Comparison of ENCODE assay signal across 27 cellular contexts in the genomic region with DNA sequence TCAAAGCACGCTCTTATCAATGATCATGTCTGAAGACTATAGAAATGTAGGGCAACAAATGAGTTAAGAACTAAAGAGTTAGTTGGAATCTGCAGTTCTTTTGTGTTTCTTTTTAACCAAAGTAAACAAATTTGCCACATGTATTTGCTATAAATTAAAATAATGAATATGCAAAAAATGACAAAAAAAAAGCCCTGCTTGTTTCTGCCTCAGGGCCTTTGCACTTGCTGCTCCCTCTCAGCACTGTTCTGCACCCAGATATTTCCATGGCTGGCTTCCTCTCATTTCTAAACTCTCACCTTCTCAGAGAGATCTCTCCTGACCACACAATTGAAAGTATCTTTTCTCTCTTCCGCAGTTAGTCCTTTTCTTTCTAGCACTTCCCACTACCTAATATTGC.
"Had no signal": no experiment of that assay in that cellular context is flagged by ENCODE, and none has a peak within 500 bp of the region (broad histone marks: within the 10 kb centered on the region; RNA-seq: fewer than 3 reads in every experiment).

No MANE protein-coding gene starts in this region.

- H3K4me1 ChIP-seq: stomach, suprapubic skin, testis, thyroid gland, tibial artery, tibial nerve, transverse colon, upper lobe of left lung, upper lobe of right lung, uterus, vagina had no signal

- H3K27ac ChIP-seq: stomach, suprapubic skin, testis, thoracic aorta, thyroid gland, tibial artery, tibial nerve, transverse colon, upper lobe of left lung, upper lobe of right lung, uterus, vagina had no signal

- ATAC-seq: stimulated activated effector memory CD8-positive, alpha-beta T cell treated with anti-CD3 and anti-CD28 coated beads, Interleukin-12 subunit alpha, Interleukin-12 subunit beta, amount 100 ng/mL, for 72 hours; stimulated activated memory B cell treated with anti-CD40 and anti-IgM and Interleukin-4, amounts not matched to agents 10 μg/mL and 1 μg/mL and 100 μg/mL, for 72 hours; stimulated activated naive B cell treated with anti-CD40 and anti-IgM and Interleukin-4, amounts not matched to agents 10 μg/mL and 1 μg/mL and 100 μg/mL, for 72 hours; stimulated activated naive CD8-positive, alpha-beta T cell treated with anti-CD3 and anti-CD28 coated beads, Interleukin-15, amount 100 ng/mL, for 72 hours; stimulated activated naive CD8-positive, alpha-beta T cell treated with anti-CD3 and anti-CD28 coated beads, Interleukin-15, Interleukin-2, amounts not matched to agents 100 U/mL and 50 U/mL, for 24 hours; upper lobe of right lung had no signal

- H3K27me3 ChIP-seq: testis, thyroid gland, tibial artery, transverse colon, upper lobe of left lung, upper lobe of right lung, vagina had no signal

- H3K9me3 ChIP-seq: stomach, suprapubic skin, testis, thoracic aorta, thyroid gland, tibial artery, tibial nerve, transverse colon, upper lobe of left lung, upper lobe of right lung, uterus, vagina had no signal

- H3K4me3 ChIP-seq: stomach, suprapubic skin, testis, thoracic aorta, thyroid gland, tibial artery, tibial nerve, transverse colon, upper lobe of left lung, upper lobe of right lung, uterus, vagina had no signal

- DNase-seq: stimulated activated CD4-positive, alpha-beta T cell treated with anti-CD3 and anti-CD28 coated beads, Interleukin-2, amount 100 ng/mL, for 48 hours; stimulated activated CD4-positive, alpha-beta T cell treated with anti-CD3 and anti-CD28 coated beads, Interleukin-4, amount 100 ng/mL, for 1 hour; stimulated activated CD4-positive, alpha-beta T cell treated with anti-CD3 and anti-CD28 coated beads, Interleukin-4, amount 100 ng/mL, for 24 hours; stimulated activated CD4-positive, alpha-beta T cell treated with anti-CD3 and anti-CD28 coated beads, Interleukin-4, amount 100 ng/mL, for 4 hours; stimulated activated CD8-positive, alpha-beta memory T cell treated with anti-CD3 and anti-CD28 coated beads, Interleukin-4, amount 100 ng/mL, for 48 hours; stimulated activated naive B cell treated with anti-CD40 and anti-IgM and Interleukin-4, amounts not matched to agents 10 μg/mL and 1 μg/mL and 100 μg/mL, for 72 hours; stimulated activated naive CD4-positive, alpha-beta T cell; stimulated activated naive CD4-positive, alpha-beta T cell treated with Interleukin-2 at 50 U/mL for 16 hours; stimulated activated naive CD8-positive, alpha-beta T cell treated with anti-CD3 and anti-CD28 coated beads, Interleukin-15, amount 100 ng/mL, for 72 hours; stimulated activated naive CD8-positive, alpha-beta T cell treated with anti-CD3 and anti-CD28 coated beads, Interleukin-15, Interleukin-2, amounts not matched to agents 100 U/mL and 50 U/mL, for 24 hours; stomach; substantia nigra; testis; thyroid gland; tibial artery; transverse colon; trophoblast cell; upper lobe of left lung; upper lobe of right lung; uterus had no signal

- H3K36me3 ChIP-seq: stomach, suprapubic skin, thoracic aorta, thyroid gland, tibial artery, tibial nerve, transverse colon, upper lobe of left lung, upper lobe of right lung, uterus, vagina had no signal

- FAIRE-seq: urothelium cell line had no signal
